In genomic region chr5:122156724-122157325, GRCh38 we compare ENCODE assay signal across 9 cellular contexts.
A peak's percentile ranks its signal among the peaks of the same experiment; 100 is the strongest.
DNase-seq lines count a peak whose midpoint lies in the region; ATAC-seq and TF ChIP-seq lines count a peak whose summit lies in the region.
"Had no signal": no experiment of that assay in that cellular context is flagged by ENCODE, and none has a peak within 500 bp of the region (broad histone marks: within the 10 kb centered on the region; RNA-seq: fewer than 3 reads in every experiment).

No MANE protein-coding gene starts in this region.

- no peaks in the 10 kb centered on the region for H3K36me3 Mint-ChIP-seq in stimulated activated memory B cell treated with anti-CD40 and anti-IgM and Interleukin-4, amounts not matched to agents 10 μg/mL and 1 μg/mL and 100 μg/mL, for 72 hours

- H3K4me3 Mint-ChIP-seq in stimulated activated memory B cell treated with anti-CD40 and anti-IgM and Interleukin-4, amounts not matched to agents 10 μg/mL and 1 μg/mL and 100 μg/mL, for 72 hours: no peak overlapping the region

- no peak overlapping the region for H3K4me3 ChIP-seq in epithelial cell of esophagus (ENCODE audit: low read length)
- H3K4me3 ChIP-seq: SK-N-MC had no signal

- no peak overlapping the region for H3K27ac Mint-ChIP-seq in stimulated activated memory B cell treated with anti-CD40 and anti-IgM and Interleukin-4, amounts not matched to agents 10 μg/mL and 1 μg/mL and 100 μg/mL, for 72 hours

- ATAC-seq in GM21619 (IDR thresholded peaks at IDR 0.05; ENCODE audit: unreplicated experiment): no peak
- no peak for ATAC-seq in stimulated activated memory B cell treated with anti-CD40 and anti-IgM and Interleukin-4, amounts not matched to agents 10 μg/mL and 1 μg/mL and 100 μg/mL, for 72 hours

- H3K27me3 Mint-ChIP-seq in stimulated activated memory B cell treated with anti-CD40 and anti-IgM and Interleukin-4, amounts not matched to agents 10 μg/mL and 1 μg/mL and 100 μg/mL, for 72 hours: no peaks in the 10 kb centered on the region

- TF ChIP-seq CTCF in epithelial cell of esophagus (IDR thresholded peaks at IDR 0.05; ENCODE audit: insufficient read depth, low read depth, low read length, missing control alignments) (peak; percentile 58), GM20000 (IDR thresholded peaks at IDR 0.05; ENCODE audit: extremely low read depth, missing control alignments) (no peak)

- H3K4me1 Mint-ChIP-seq in stimulated activated memory B cell treated with anti-CD40 and anti-IgM and Interleukin-4, amounts not matched to agents 10 μg/mL and 1 μg/mL and 100 μg/mL, for 72 hours: peaks cover 9% of the 10 kb centered on the region

- no peaks in the 10 kb centered on the region for H3K9me3 Mint-ChIP-seq in stimulated activated memory B cell treated with anti-CD40 and anti-IgM and Interleukin-4, amounts not matched to agents 10 μg/mL and 1 μg/mL and 100 μg/mL, for 72 hours

- DNase-seq in SKM-1 (lab: John Stamatoyannopoulos, UW; ENCODE audit: unreplicated experiment): peak; percentile 6
- DNase-seq in SKM-1 treated with dmso at 0.1 percent for 144 hours (lab: John Stamatoyannopoulos, UW; ENCODE audit: unreplicated experiment): no peak
- peak; percentile 45 to 78 for DNase-seq in NCI-H524 (lab: John Stamatoyannopoulos, UW)
- peak; percentile 67 for DNase-seq in epithelial cell of esophagus (ENCODE audit: low read depth)
- DNase-seq in smooth muscle cell of the brain vasculature (ENCODE audit: low read depth, low spot score): peak; percentile 44
- no peak for DNase-seq in GM20000 (ENCODE audit: low spot score)

Comparison
In these comparisons a context has a peak if more than half of its experiments do, and no peak if none do; other contexts are left out.
1. DNase-seq: peak in SKM-1 (single experiment), NCI-H524 (2 of 2), epithelial cell of esophagus (single experiment) and smooth muscle cell of the brain vasculature (single experiment); none in SKM-1 treated with dmso at 0.1 percent for 144 hours (single experiment) and GM20000 (single experiment).